1 cellular context compared by ENCODE assay signal in the genomic region with DNA sequence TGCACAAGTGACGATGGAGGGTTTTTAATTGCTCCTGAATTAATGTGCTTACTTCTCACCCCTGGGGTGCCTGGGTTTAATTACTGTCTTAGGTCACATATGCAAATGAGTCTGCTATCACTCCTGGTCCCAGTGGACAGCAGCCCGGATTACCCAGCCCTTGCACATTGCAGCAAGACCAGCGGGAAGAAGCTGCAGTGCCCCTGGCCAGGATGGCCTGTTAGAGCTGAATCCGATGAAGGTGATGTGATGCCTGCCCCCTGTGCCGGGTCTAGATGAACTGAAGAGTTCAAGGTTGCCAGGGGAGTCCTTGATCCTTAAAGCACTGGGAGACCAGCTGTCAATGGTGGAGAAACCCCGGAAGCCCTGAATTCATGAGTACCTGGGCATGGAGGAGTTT.
TF ChIP-seq lines count a peak whose summit lies in the region.

No MANE protein-coding gene starts in this region.

TF ChIP-seq in K562, 482 proteins besides CTCF, POLR2A, EP300 and RAD21 (continued from another document):
- TF ChIP-seq, protein P1, sequence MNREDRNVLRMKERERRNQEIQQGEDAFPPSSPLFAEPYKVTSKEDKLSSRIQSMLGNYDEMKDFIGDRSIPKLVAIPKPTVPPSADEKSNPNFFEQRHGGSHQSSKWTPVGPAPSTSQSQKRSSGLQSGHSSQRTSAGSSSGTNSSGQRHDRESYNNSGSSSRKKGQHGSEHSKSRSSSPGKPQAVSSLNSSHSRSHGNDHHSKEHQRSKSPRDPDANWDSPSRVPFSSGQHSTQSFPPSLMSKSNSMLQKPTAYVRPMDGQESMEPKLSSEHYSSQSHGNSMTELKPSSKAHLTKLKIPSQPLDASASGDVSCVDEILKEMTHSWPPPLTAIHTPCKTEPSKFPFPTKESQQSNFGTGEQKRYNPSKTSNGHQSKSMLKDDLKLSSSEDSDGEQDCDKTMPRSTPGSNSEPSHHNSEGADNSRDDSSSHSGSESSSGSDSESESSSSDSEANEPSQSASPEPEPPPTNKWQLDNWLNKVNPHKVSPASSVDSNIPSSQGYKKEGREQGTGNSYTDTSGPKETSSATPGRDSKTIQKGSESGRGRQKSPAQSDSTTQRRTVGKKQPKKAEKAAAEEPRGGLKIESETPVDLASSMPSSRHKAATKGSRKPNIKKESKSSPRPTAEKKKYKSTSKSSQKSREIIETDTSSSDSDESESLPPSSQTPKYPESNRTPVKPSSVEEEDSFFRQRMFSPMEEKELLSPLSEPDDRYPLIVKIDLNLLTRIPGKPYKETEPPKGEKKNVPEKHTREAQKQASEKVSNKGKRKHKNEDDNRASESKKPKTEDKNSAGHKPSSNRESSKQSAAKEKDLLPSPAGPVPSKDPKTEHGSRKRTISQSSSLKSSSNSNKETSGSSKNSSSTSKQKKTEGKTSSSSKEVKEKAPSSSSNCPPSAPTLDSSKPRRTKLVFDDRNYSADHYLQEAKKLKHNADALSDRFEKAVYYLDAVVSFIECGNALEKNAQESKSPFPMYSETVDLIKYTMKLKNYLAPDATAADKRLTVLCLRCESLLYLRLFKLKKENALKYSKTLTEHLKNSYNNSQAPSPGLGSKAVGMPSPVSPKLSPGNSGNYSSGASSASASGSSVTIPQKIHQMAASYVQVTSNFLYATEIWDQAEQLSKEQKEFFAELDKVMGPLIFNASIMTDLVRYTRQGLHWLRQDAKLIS (CRISPR knock-in tag; IDR thresholded peaks at IDR 0.05): 0 out of 2 replicates have a peak, but pooled peaks have one; percentile 49
- TF ChIP-seq CEBPG (CRISPR knock-in tag; IDR thresholded peaks at IDR 0.05) (no peak), CEBPG (tag; conservative IDR thresholded peaks at IDR 0.05 in 1 of 2, IDR thresholded peaks at IDR 0.05 in 1 of 2) (no peak)
